In genomic region chr17:66715745-66716156, GRCh38 we compare ENCODE assay signal across 10 cellular contexts.
DNase-seq lines count a peak whose midpoint lies in the region; ATAC-seq and FAIRE-seq lines count a peak whose summit lies in the region.
"Had no signal": no experiment of that assay in that cellular context is flagged by ENCODE, and none has a peak within 500 bp of the region (broad histone marks: within the 10 kb centered on the region; RNA-seq: fewer than 3 reads in every experiment).

No MANE protein-coding gene starts in this region.

- no peaks in the 10 kb centered on the region for H3K9me3 Mint-ChIP-seq in activated CD4-positive, alpha-beta memory T cell treated with anti-CD3 and anti-CD28 coated beads, Interleukin-2, amount 10 ng/mL, durations not matched to agents 7 days and 5 days
- no peaks in the 10 kb centered on the region for H3K9me3 Mint-ChIP-seq in activated CD4-positive, alpha-beta memory T cell treated with anti-CD3 and anti-CD28 coated beads for 36 hours
- H3K9me3 Mint-ChIP-seq: activated naive CD4-positive, alpha-beta T cell treated with anti-CD3 and anti-CD28 coated beads, Interleukin-2, amount 50 U/mL, for 24 hours; CD8-positive, alpha-beta memory T cell had no signal

- ATAC-seq in HG02885 (IDR thresholded peaks at IDR 0.05; ENCODE audit: poor library complexity, unreplicated experiment) = no peak

- CTCF ChIA-PET in activated CD4-positive, alpha-beta memory T cell treated with anti-CD3 and anti-CD28 coated beads, Interleukin-2, amount 10 ng/mL, durations not matched to agents 7 days and 5 days (lab: Charles Lee) = no interaction called here
- CTCF ChIA-PET in activated CD4-positive, alpha-beta memory T cell treated with anti-CD3 and anti-CD28 coated beads for 36 hours (lab: Charles Lee) = interaction anchor here (0.6 to 1.8 kb wide), 2 partner anchors 14 to 193 kb away, joined by 3 to 5 read pairs; no protein-coding TSS in a partner anchor

- no peak overlapping the region for H3K4me3 Mint-ChIP-seq in activated CD4-positive, alpha-beta memory T cell treated with anti-CD3 and anti-CD28 coated beads, Interleukin-2, amount 10 ng/mL, durations not matched to agents 7 days and 5 days
- no peak overlapping the region for H3K4me3 Mint-ChIP-seq in activated CD4-positive, alpha-beta memory T cell treated with anti-CD3 and anti-CD28 coated beads for 36 hours
- H3K4me3 Mint-ChIP-seq: activated naive CD4-positive, alpha-beta T cell treated with anti-CD3 and anti-CD28 coated beads, Interleukin-2, amount 50 U/mL, for 24 hours; CD8-positive, alpha-beta memory T cell had no signal

- peak overlapping the region; percentile 82 for H3K27ac Mint-ChIP-seq in activated CD4-positive, alpha-beta memory T cell treated with anti-CD3 and anti-CD28 coated beads, Interleukin-2, amount 10 ng/mL, durations not matched to agents 7 days and 5 days
- no peak overlapping the region for H3K27ac Mint-ChIP-seq in activated CD4-positive, alpha-beta memory T cell treated with anti-CD3 and anti-CD28 coated beads for 36 hours

- H3K27me3 Mint-ChIP-seq in activated CD4-positive, alpha-beta memory T cell treated with anti-CD3 and anti-CD28 coated beads, Interleukin-2, amount 10 ng/mL, durations not matched to agents 7 days and 5 days = no peaks in the 10 kb centered on the region
- H3K27me3 Mint-ChIP-seq in activated CD4-positive, alpha-beta memory T cell treated with anti-CD3 and anti-CD28 coated beads for 36 hours = no peaks in the 10 kb centered on the region
- H3K27me3 Mint-ChIP-seq: activated naive CD4-positive, alpha-beta T cell treated with anti-CD3 and anti-CD28 coated beads, Interleukin-2, amount 50 U/mL, for 24 hours; CD8-positive, alpha-beta memory T cell had no signal

- H3K4me1 Mint-ChIP-seq in activated CD4-positive, alpha-beta memory T cell treated with anti-CD3 and anti-CD28 coated beads, Interleukin-2, amount 10 ng/mL, durations not matched to agents 7 days and 5 days = peaks cover 54% of the 10 kb centered on the region
- H3K4me1 Mint-ChIP-seq in activated CD4-positive, alpha-beta memory T cell treated with anti-CD3 and anti-CD28 coated beads for 36 hours (ENCODE audit: low read depth) = peaks cover 23% of the 10 kb centered on the region

- H3K36me3 Mint-ChIP-seq in activated CD4-positive, alpha-beta memory T cell treated with anti-CD3 and anti-CD28 coated beads, Interleukin-2, amount 10 ng/mL, durations not matched to agents 7 days and 5 days (ENCODE audit: low read depth) = peaks cover 18% of the 10 kb centered on the region
- peaks cover 21% of the 10 kb centered on the region for H3K36me3 Mint-ChIP-seq in activated CD4-positive, alpha-beta memory T cell treated with anti-CD3 and anti-CD28 coated beads for 36 hours

- peak; percentile 76 for FAIRE-seq in islet of Langerhans (lab: Jason Lieb, UNC)

- peak; percentile 25 for DNase-seq in activated CD4-positive, alpha-beta memory T cell treated with anti-CD3 and anti-CD28 coated beads, Interleukin-2, amount 10 ng/mL, durations not matched to agents 7 days and 5 days
- DNase-seq in activated CD4-positive, alpha-beta memory T cell treated with anti-CD3 and anti-CD28 coated beads for 36 hours = no peak
- DNase-seq in HuH-7 (ENCODE audit: low spot score) = peak; percentile 69
- DNase-seq in NCI-H82 treated with DMSO at 0.1 percent for 48 hours (lab: John Stamatoyannopoulos, UW; ENCODE audit: unreplicated experiment) = peak; percentile 32
- DNase-seq in brain pericyte (ENCODE audit: low read depth, low spot score) = peak; percentile 46
- peak; percentile 93 for DNase-seq in superior temporal gyrus (ENCODE audit: extremely low spot score)

- intact Hi-C loops in activated CD4-positive, alpha-beta memory T cell treated with anti-CD3 and anti-CD28 coated beads for 36 hours (cut with micrococcal nuclease) = loop anchor here (2.0 kb wide), 1 partner anchor 191 kb away; no protein-coding TSS in a partner anchor

- POLR2A ChIA-PET in activated CD4-positive, alpha-beta memory T cell treated with anti-CD3 and anti-CD28 coated beads, Interleukin-2, amount 10 ng/mL, durations not matched to agents 7 days and 5 days (lab: Charles Lee) = no interaction called here
- POLR2A ChIA-PET in activated CD4-positive, alpha-beta memory T cell treated with anti-CD3 and anti-CD28 coated beads for 36 hours (lab: Charles Lee) = no interaction called here
